9 cellular contexts compared by ENCODE assay signal in the genomic region with DNA sequence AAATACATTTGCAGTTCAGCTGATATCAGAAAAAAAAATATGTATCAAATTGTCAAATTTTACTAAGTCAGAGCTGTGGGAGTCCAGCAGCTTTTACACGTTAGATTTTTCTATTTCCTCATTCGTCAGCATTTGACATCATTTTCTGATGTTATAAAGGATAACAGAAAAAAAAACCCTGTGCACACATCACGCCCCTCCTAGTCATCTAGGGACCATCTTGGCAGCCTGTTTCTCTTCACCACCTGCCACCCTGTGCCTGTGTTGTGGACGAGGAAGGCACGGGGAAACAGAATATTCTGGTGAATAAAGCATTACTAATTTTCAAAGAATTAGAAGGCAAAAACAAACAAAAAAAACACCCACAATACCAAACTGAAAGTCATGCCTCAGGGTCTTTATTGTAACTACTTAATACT. TPM values are rescaled to one million over a fixed set of nuclear protein-coding genes. Genes with fewer than 3 reads are reported as not detected.
A peak's percentile ranks its signal among the peaks of the same experiment; 100 is the strongest.
DNase-seq lines count a peak whose midpoint lies in the region; ATAC-seq and TF ChIP-seq lines count a peak whose summit lies in the region.
"Had no signal": no experiment of that assay in that cellular context is flagged by ENCODE, and none has a peak within 500 bp of the region (broad histone marks: within the 10 kb centered on the region; RNA-seq: fewer than 3 reads in every experiment).

No MANE protein-coding gene starts in this region.

- H3K27ac ChIP-seq in OCI-LY7 (ENCODE audit: low read depth, low read length, poor library complexity, severe bottlenecking) (no peak overlapping the region), spleen (peak overlapping the region in 5 of 8 donors; percentile 26 to 60 (median 35))

- no peak overlapping the region for H3K4me3 Mint-ChIP-seq in dendritic cell treated with granulocyte-macrophage colony-stimulating factor and Interleukin-4, amounts not matched to agents 40 ng/mL and 50 ng/mL, for 4 days
- H3K4me3 Mint-ChIP-seq: nephron had no signal

- H3K9me3 Mint-ChIP-seq in dendritic cell treated with granulocyte-macrophage colony-stimulating factor and Interleukin-4, amounts not matched to agents 40 ng/mL and 50 ng/mL, for 4 days = no peaks in the 10 kb centered on the region
- H3K9me3 Mint-ChIP-seq: nephron had no signal

- H3K4me1 ChIP-seq in OCI-LY7 (ENCODE audit: insufficient read depth, low read length, poor library complexity, severe bottlenecking) = peaks cover 90% of the 10 kb centered on the region
- peaks cover 7 to 98% (median 82%) of the 10 kb centered on the region in 6 donors for H3K4me1 ChIP-seq in spleen
- H3K4me1 ChIP-seq in mucosa of descending colon (ENCODE audit: low read depth) = peaks cover 27% of the 10 kb centered on the region

- no peaks in the 10 kb centered on the region for H3K27me3 ChIP-seq in spleen (replicated peaks in 1 of 7)

- H3K9me2 ChIP-seq in OCI-LY7 (ENCODE audit: insufficient read depth, low read length) = no peaks in the 10 kb centered on the region

- H4K20me1 ChIP-seq in OCI-LY7 (ENCODE audit: insufficient read depth, low read length) = peaks cover 12% of the 10 kb centered on the region; the same call in 1 of the 2 replicates

- intact Hi-C loops in OCI-LY7 (cut with micrococcal nuclease; ENCODE audit: unreplicated experiment) (no loop called here), spleen (cut with DNase I; ENCODE audit: low total_unique reads) (no loop called here), mucosa of descending colon (cut with DNase I, micrococcal nuclease) (no loop called here)
- intact Hi-C loops in dendritic cell treated with granulocyte-macrophage colony-stimulating factor and Interleukin-4, amounts not matched to agents 40 ng/mL and 50 ng/mL, for 4 days (cut with micrococcal nuclease) = no loop called here

- H3K36me3 ChIP-seq in OCI-LY7 (ENCODE audit: insufficient read depth, low read length) (peaks cover 4% of the 10 kb centered on the region; the same call in 1 of the 2 replicates), spleen (no peaks in the 10 kb centered on the region), mucosa of descending colon (ENCODE audit: low read depth) (no peaks in the 10 kb centered on the region)

- peak overlapping the region; percentile 50 for H3K27ac Mint-ChIP-seq in dendritic cell treated with granulocyte-macrophage colony-stimulating factor and Interleukin-4, amounts not matched to agents 40 ng/mL and 50 ng/mL, for 4 days

- H3K36me3 Mint-ChIP-seq in dendritic cell treated with granulocyte-macrophage colony-stimulating factor and Interleukin-4, amounts not matched to agents 40 ng/mL and 50 ng/mL, for 4 days (ENCODE audit: low read depth) = no peaks in the 10 kb centered on the region

- no peak overlapping the region for H2AFZ ChIP-seq in OCI-LY7 (ENCODE audit: low read length)

- H3K4me2 ChIP-seq in OCI-LY7 (ENCODE audit: low read length) = peak overlapping the region; percentile 52

- TF ChIP-seq POLR2A in spleen (IDR thresholded peaks at IDR 0.05) = no peak

- H3K79me2 ChIP-seq in OCI-LY7 (ENCODE audit: insufficient read depth, low read depth, low read length) = peaks cover 97% of the 10 kb centered on the region

- POLR2A ChIA-PET in OCI-LY7 (lab: Charles Lee) = interaction anchor here (1.3 to 2.1 kb wide), 3 partner anchors 8 to 75 kb away, joined by 5 to 6 read pairs (median 6); no protein-coding TSS in a partner anchor

- CTCF ChIA-PET in OCI-LY7 (lab: Charles Lee; ENCODE audit: unreplicated experiment) = no interaction called here

- no peak overlapping the region for H3K4me3 ChIP-seq in OCI-LY7 (ENCODE audit: low read depth, low read length, poor library complexity, severe bottlenecking)
- no peak overlapping the region for H3K4me3 ChIP-seq in spleen
- no peak overlapping the region for H3K4me3 ChIP-seq in mucosa of descending colon

- no peaks in the 10 kb centered on the region for H3K27me3 Mint-ChIP-seq in dendritic cell treated with granulocyte-macrophage colony-stimulating factor and Interleukin-4, amounts not matched to agents 40 ng/mL and 50 ng/mL, for 4 days

- 34 to 55% (median 37%) methylated on average over 5 of the region's 5 CpGs for WGBS in spleen, 5 donors

- peak; percentile 25 to 41 for DNase-seq in activated CD4-positive, alpha-beta T cell treated with anti-CD3 and anti-CD28 coated beads, Interleukin-2, amount 50 U/mL, for 48 hours
- no peak for DNase-seq in activated CD4-positive, alpha-beta T cell treated with anti-CD3 and anti-CD28 coated beads, Interleukin-2, amount 50 U/mL, for 1 hour
- DNase-seq in OCI-LY7 (ENCODE audit: low spot score) = no peak
- DNase-seq in spleen = no peak
- no peak for DNase-seq in mucosa of descending colon
- DNase-seq in iPS-NIHi7 (ENCODE audit: extremely low spot score) = no peak

- TF ChIP-seq CTCF in OCI-LY7 (conservative IDR thresholded peaks at IDR 0.05; ENCODE audit: low read length) (no peak), spleen (IDR thresholded peaks at IDR 0.05 in 8 of 11, conservative IDR thresholded peaks at IDR 0.05 in 3 of 11) (no peak), mucosa of descending colon (IDR thresholded peaks at IDR 0.05) (no peak)

- no TSS peak for BruUV-seq in OCI-LY7 (replicated peaks; lab: Mats Ljungman, UMichigan)

- ATAC-seq in HG02970 (IDR thresholded peaks at IDR 0.05; ENCODE audit: low FRiP score, unreplicated experiment) = no peak
- no peak for ATAC-seq in mucosa of descending colon

- H3K9me3 ChIP-seq in OCI-LY7 (ENCODE audit: low read length) (no peaks in the 10 kb centered on the region), spleen (no peaks in the 10 kb centered on the region), mucosa of descending colon (no peaks in the 10 kb centered on the region)

- peaks cover 64% of the 10 kb centered on the region for H3K4me1 Mint-ChIP-seq in dendritic cell treated with granulocyte-macrophage colony-stimulating factor and Interleukin-4, amounts not matched to agents 40 ng/mL and 50 ng/mL, for 4 days (ENCODE audit: low read depth)

RNA-seq across cellular contexts. Expression of a gene that starts 12.4 kb away (rescaled TPM):
- total RNA-seq in OCI-LY7 (2014; rRNA removed; shearing (Covaris generic)) = 9.7 and 9.8 TPM in 2 replicates
- total RNA-seq in OCI-LY7 (2022) = 14.8 and 18.8 TPM in 2 replicates
- 10 to 100 TPM; 41.1 to 79.0 (median 63.4) TPM for total RNA-seq in spleen
- polyA plus RNA-seq in spleen = 10 to 100 TPM in 1 of 3 donors, 1 to 10 TPM in 2; 3.9 to 15.7 (median 4.3) TPM
- total RNA-seq in mucosa of descending colon = 10 to 100 TPM; 52.4 to 65.1 (median 60.2) TPM

Comparison
In these comparisons a context has a peak if more than half of its experiments do, and no peak if none do; other contexts are left out.
1. DNase-seq: peak in activated CD4-positive, alpha-beta T cell treated with anti-CD3 and anti-CD28 coated beads, Interleukin-2, amount 50 U/mL, for 48 hours (2 of 2); none in activated CD4-positive, alpha-beta T cell treated with anti-CD3 and anti-CD28 coated beads, Interleukin-2, amount 50 U/mL, for 1 hour (single experiment), OCI-LY7 (single experiment), spleen (single experiment), mucosa of descending colon (0 of 3) and iPS-NIHi7 (single experiment).